ENCODE assay signal across 14 cellular contexts in the genomic region with DNA sequence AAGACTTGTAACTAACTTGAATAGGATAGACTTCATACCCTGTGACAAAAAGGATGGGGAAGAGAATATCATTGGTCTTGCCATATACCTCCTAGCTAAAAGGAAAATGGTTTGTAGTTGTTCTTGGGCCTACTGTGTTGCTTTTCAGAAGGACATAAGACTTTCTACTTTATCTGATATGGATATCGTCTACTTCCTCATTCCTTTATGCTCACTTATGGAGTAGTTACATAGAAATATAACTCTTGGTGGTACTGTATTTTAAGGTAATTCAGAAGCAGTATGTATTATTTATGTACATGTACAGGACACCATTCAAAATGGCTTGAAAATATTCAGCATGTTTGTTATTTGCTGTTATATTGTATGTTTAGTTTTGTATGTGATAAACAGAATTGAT. TPM values are rescaled to one million over a fixed set of nuclear protein-coding genes. Genes with fewer than 3 reads are reported as not detected.
DNase-seq lines count a peak whose midpoint lies in the region; ATAC-seq and TF ChIP-seq lines count a peak whose summit lies in the region.
"Had no signal": no experiment of that assay in that cellular context is flagged by ENCODE, and none has a peak within 500 bp of the region (broad histone marks: within the 10 kb centered on the region; RNA-seq: fewer than 3 reads in every experiment).

No MANE protein-coding gene starts in this region.

- H3K27ac Mint-ChIP-seq in activated naive CD8-positive, alpha-beta T cell treated with anti-CD3 and anti-CD28 coated beads, Interleukin-2, amount 10 ng/mL, durations not matched to agents 7 days and 5 days, result peak overlapping the region; percentile 83
- no peak overlapping the region for H3K27ac Mint-ChIP-seq in activated naive CD8-positive, alpha-beta T cell treated with anti-CD3 and anti-CD28 coated beads, Interleukin-2, amount 50 U/mL, for 24 hours
- peak overlapping the region; percentile 50 for H3K27ac Mint-ChIP-seq in type B pancreatic cell
- H3K27ac Mint-ChIP-seq: nephron progenitor cell had no signal

- no peak for ATAC-seq in activated naive CD8-positive, alpha-beta T cell treated with anti-CD3 and anti-CD28 coated beads, Interleukin-2, amount 10 ng/mL, durations not matched to agents 7 days and 5 days (ENCODE audit: low read depth)
- no peak for ATAC-seq in activated naive CD8-positive, alpha-beta T cell treated with anti-CD3 and anti-CD28 coated beads, Interleukin-2, amount 50 U/mL, for 24 hours
- ATAC-seq in GM21723 (IDR thresholded peaks at IDR 0.05; ENCODE audit: unreplicated experiment), result no peak

- no peaks in the 10 kb centered on the region for H4K20me1 ChIP-seq in PC-9 (ENCODE audit: insufficient read depth)

- no peak overlapping the region for H3K4me3 Mint-ChIP-seq in activated naive CD8-positive, alpha-beta T cell treated with anti-CD3 and anti-CD28 coated beads, Interleukin-2, amount 10 ng/mL, durations not matched to agents 7 days and 5 days
- no peak overlapping the region for H3K4me3 Mint-ChIP-seq in activated naive CD8-positive, alpha-beta T cell treated with anti-CD3 and anti-CD28 coated beads, Interleukin-2, amount 50 U/mL, for 24 hours
- no peak overlapping the region for H3K4me3 Mint-ChIP-seq in type B pancreatic cell
- H3K4me3 Mint-ChIP-seq: nephron progenitor cell had no signal

- H3K4me2 ChIP-seq in PC-9, result no peak overlapping the region

- TF ChIP-seq CTCF in PC-9 (conservative IDR thresholded peaks at IDR 0.05), result no peak
- peak in 1 of 56 donors; percentile 1 for TF ChIP-seq CTCF in dorsolateral prefrontal cortex (IDR thresholded peaks at IDR 0.05 in 54 of 56, conservative IDR thresholded peaks at IDR 0.05 in 2 of 56; ENCODE audit: low read depth in 1 of 56, partially characterized antibody in 56 of 56)
- no peak for TF ChIP-seq CTCF in type B pancreatic cell (conservative IDR thresholded peaks at IDR 0.05)

- intact Hi-C loops in PC-9 (cut with micrococcal nuclease; ENCODE audit: unreplicated experiment), result loop anchor here (5.0 to 10.0 kb wide), 2 partner anchors 166 to 353 kb away; no protein-coding TSS in a partner anchor
- intact Hi-C loops in dorsolateral prefrontal cortex (cut with DNase I), result loop anchor here in 1 of 2 donors (5.0 kb wide), 1 partner anchor 109 kb away; no protein-coding TSS in a partner anchor

- H3K27ac ChIP-seq in PC-9 (peak overlapping the region; percentile 36; the same call in 1 of the 2 replicates), dorsolateral prefrontal cortex (peak overlapping the region in 48 of 59 donors; percentile 1 to 82 (median 57))
- H3K27ac ChIP-seq: thyroid gland had no signal

- H3K9me2 ChIP-seq in PC-9 (ENCODE audit: insufficient read depth), result no peaks in the 10 kb centered on the region

- no peaks in the 10 kb centered on the region for H3K27me3 Mint-ChIP-seq in activated naive CD8-positive, alpha-beta T cell treated with anti-CD3 and anti-CD28 coated beads, Interleukin-2, amount 10 ng/mL, durations not matched to agents 7 days and 5 days
- no peaks in the 10 kb centered on the region for H3K27me3 Mint-ChIP-seq in activated naive CD8-positive, alpha-beta T cell treated with anti-CD3 and anti-CD28 coated beads, Interleukin-2, amount 50 U/mL, for 24 hours
- H3K27me3 Mint-ChIP-seq in type B pancreatic cell, result no peaks in the 10 kb centered on the region

- H3K4me3 ChIP-seq in PC-9, result no peak overlapping the region
- H3K4me3 ChIP-seq in dorsolateral prefrontal cortex, result no peak overlapping the region
- H3K4me3 ChIP-seq: thyroid gland had no signal

- peaks cover 28% of the 10 kb centered on the region for H3K4me1 ChIP-seq in PC-9 (replicated peaks; ENCODE audit: insufficient read depth)
- H3K4me1 ChIP-seq: thyroid gland had no signal

- peaks cover 16% of the 10 kb centered on the region for H3K4me1 Mint-ChIP-seq in activated naive CD8-positive, alpha-beta T cell treated with anti-CD3 and anti-CD28 coated beads, Interleukin-2, amount 10 ng/mL, durations not matched to agents 7 days and 5 days
- peaks cover 20% of the 10 kb centered on the region for H3K4me1 Mint-ChIP-seq in activated naive CD8-positive, alpha-beta T cell treated with anti-CD3 and anti-CD28 coated beads, Interleukin-2, amount 50 U/mL, for 24 hours
- peaks cover 31% of the 10 kb centered on the region for H3K4me1 Mint-ChIP-seq in type B pancreatic cell (ENCODE audit: unreplicated experiment)

- no peak for DNase-seq in activated naive CD8-positive, alpha-beta T cell treated with anti-CD3 and anti-CD28 coated beads, Interleukin-2, amount 10 ng/mL, durations not matched to agents 7 days and 5 days
- DNase-seq in activated naive CD8-positive, alpha-beta T cell treated with anti-CD3 and anti-CD28 coated beads, Interleukin-2, amount 50 U/mL, for 24 hours, result no peak
- DNase-seq in PC-9, result peak in 1 of 2 experiments; percentile 45
- no peak for DNase-seq in dorsolateral prefrontal cortex
- no peak for DNase-seq in type B pancreatic cell (ENCODE audit: extremely low spot score, unreplicated experiment)
- no peak for DNase-seq in NCI-H2107 treated with DMSO at 0.1 percent for 48 hours (lab: John Stamatoyannopoulos, UW; ENCODE audit: unreplicated experiment)
- no peak for DNase-seq in islet precursor cell
- DNase-seq: activated CD4-positive, alpha-beta T cell treated with anti-CD3 and anti-CD28 coated beads for 48 hours; activated effector memory CD4-positive, alpha-beta T cell treated with Interleukin-2 at 50 U/mL for 16 hours; C1 segment of cervical spinal cord; nephron progenitor cell; thyroid gland had no signal

- POLR2A ChIA-PET in activated naive CD8-positive, alpha-beta T cell treated with anti-CD3 and anti-CD28 coated beads, Interleukin-2, amount 10 ng/mL, durations not matched to agents 7 days and 5 days (lab: Charles Lee), result interaction anchor here (1.3 to 2.0 kb wide), 2 partner anchors 8 to 109 kb away, joined by 5 to 11 read pairs; a partner anchor contains a TSS
- POLR2A ChIA-PET in PC-9 (lab: Charles Lee; ENCODE audit: unreplicated experiment), result no interaction called here

- CTCF ChIA-PET in PC-9 (lab: Charles Lee), result interaction anchor here (1.4 kb wide), 1 partner anchor 102 kb away, joined by 6 read pairs; no protein-coding TSS in a partner anchor

- H3K9me3 ChIP-seq in PC-9 (ENCODE audit: insufficient read depth, low read depth), result no peaks in the 10 kb centered on the region
- H3K9me3 ChIP-seq: thyroid gland had no signal

- no peaks in the 10 kb centered on the region for H3K9me3 Mint-ChIP-seq in activated naive CD8-positive, alpha-beta T cell treated with anti-CD3 and anti-CD28 coated beads, Interleukin-2, amount 10 ng/mL, durations not matched to agents 7 days and 5 days
- no peaks in the 10 kb centered on the region for H3K9me3 Mint-ChIP-seq in activated naive CD8-positive, alpha-beta T cell treated with anti-CD3 and anti-CD28 coated beads, Interleukin-2, amount 50 U/mL, for 24 hours
- no peaks in the 10 kb centered on the region for H3K9me3 Mint-ChIP-seq in type B pancreatic cell
- H3K9me3 Mint-ChIP-seq: brain, nephron progenitor cell had no signal

- no peak overlapping the region for H2AFZ ChIP-seq in PC-9

- BruUV-seq in PC-9 (replicated peaks; lab: Mats Ljungman, UMichigan), result no TSS peak

- H3F3A ChIP-seq in PC-9 (ENCODE audit: insufficient read depth, low read depth), result peaks cover 29% of the 10 kb centered on the region

- peaks cover 9% of the 10 kb centered on the region for H3K36me3 Mint-ChIP-seq in activated naive CD8-positive, alpha-beta T cell treated with anti-CD3 and anti-CD28 coated beads, Interleukin-2, amount 10 ng/mL, durations not matched to agents 7 days and 5 days
- H3K36me3 Mint-ChIP-seq in activated naive CD8-positive, alpha-beta T cell treated with anti-CD3 and anti-CD28 coated beads, Interleukin-2, amount 50 U/mL, for 24 hours (ENCODE audit: low read depth), result peaks cover 12% of the 10 kb centered on the region
- H3K36me3 Mint-ChIP-seq in type B pancreatic cell, result no peaks in the 10 kb centered on the region

- no peaks in the 10 kb centered on the region; the same call in 1 of the 2 replicates for H3K79me2 ChIP-seq in PC-9 (ENCODE audit: low read depth)

- H3K27me3 ChIP-seq in PC-9 (ENCODE audit: insufficient read depth, low read depth), result no peaks in the 10 kb centered on the region
- no peaks in the 10 kb centered on the region for H3K27me3 ChIP-seq in dorsolateral prefrontal cortex
- H3K27me3 ChIP-seq: thyroid gland had no signal

- peaks cover 4% of the 10 kb centered on the region; the same call in 1 of the 2 replicates for H3K36me3 ChIP-seq in PC-9 (ENCODE audit: low read depth)

RNA-seq across cellular contexts. Expression of a gene that starts 8.0 kb away (rescaled TPM):
- 10 to 100 TPM; 32.7 to 36.0 TPM for total RNA-seq in activated naive CD8-positive, alpha-beta T cell treated with anti-CD3 and anti-CD28 coated beads, Interleukin-2, amount 10 ng/mL, durations not matched to agents 7 days and 5 days
- 11.7 and 20.2 TPM in 2 replicates for total RNA-seq in PC-9 (2021)
- 100 to 1,000 TPM in 68 of 120 experiments, 10 to 100 TPM in 52; 61.3 to 145 (median 103) TPM for total RNA-seq in dorsolateral prefrontal cortex
- 13.8 and 27.6 TPM in 2 replicates for total RNA-seq in type B pancreatic cell (ENCODE audit: low replicate concordance)

RNA-seq across cellular contexts. Expression of a gene that starts 8.1 kb away (rescaled TPM):
- 10 to 100 TPM in 1 of 2 experiments, 1 to 10 TPM in 1; 9.5 to 10.8 TPM for total RNA-seq in activated naive CD8-positive, alpha-beta T cell treated with anti-CD3 and anti-CD28 coated beads, Interleukin-2, amount 10 ng/mL, durations not matched to agents 7 days and 5 days
- total RNA-seq in PC-9 (2021) (9.0 and 9.9 TPM in 2 replicates), dorsolateral prefrontal cortex (10 to 100 TPM in 20 of 120 experiments, 1 to 10 TPM in 100; 4.8 to 20.2 (median 8.0) TPM), type B pancreatic cell (ENCODE audit: low replicate concordance) (6.4 and 7.6 TPM in 2 replicates)

RNA-seq across cellular contexts. Expression of a gene that starts 10.0 kb away (rescaled TPM):
- total RNA-seq in activated naive CD8-positive, alpha-beta T cell treated with anti-CD3 and anti-CD28 coated beads, Interleukin-2, amount 10 ng/mL, durations not matched to agents 7 days and 5 days, result 1 to 10 TPM; 1.9 to 2.5 TPM
- total RNA-seq in PC-9 (2021) (0.68 and 1.1 TPM in 2 replicates), dorsolateral prefrontal cortex (10 to 100 TPM in 19 of 120 experiments, 1 to 10 TPM in 101; 2.0 to 19.0 (median 6.6) TPM), type B pancreatic cell (ENCODE audit: low replicate concordance) (3.6 and 6.9 TPM in 2 replicates)

RNA-seq across cellular contexts. Expression of a gene that starts 14.8 kb away (rescaled TPM):
- 10 to 100 TPM; 13.4 to 15.0 TPM for total RNA-seq in activated naive CD8-positive, alpha-beta T cell treated with anti-CD3 and anti-CD28 coated beads, Interleukin-2, amount 10 ng/mL, durations not matched to agents 7 days and 5 days
- total RNA-seq in PC-9 (2021), result 1.8 and 3.0 TPM in 2 replicates
- 10 to 100 TPM in 66 of 120 experiments, 1 to 10 TPM in 54; 4.1 to 21.0 (median 10.6) TPM for total RNA-seq in dorsolateral prefrontal cortex
- total RNA-seq in type B pancreatic cell (ENCODE audit: low replicate concordance), result 0.88 and 1.6 TPM in 2 replicates
